Comparison of ENCODE assay signal across 16 cellular contexts in genomic region chr14:98168196-98168985, GRCh38.
DNase-seq lines count a peak whose midpoint lies in the region; ATAC-seq and TF ChIP-seq lines count a peak whose summit lies in the region.
"Had no signal": no experiment of that assay in that cellular context is flagged by ENCODE, and none has a peak within 500 bp of the region (broad histone marks: within the 10 kb centered on the region; RNA-seq: fewer than 3 reads in every experiment).

No MANE protein-coding gene starts in this region.

- no peak overlapping the region; the same call in 1 of the 2 replicates for H3K9ac ChIP-seq in MM.1S (ENCODE audit: low read length)
- H3K9ac ChIP-seq: neural progenitor cell had no signal

- H4K20me1 ChIP-seq in MM.1S (ENCODE audit: insufficient read depth, low read length) = no peaks in the 10 kb centered on the region

- DNase-seq in activated naive CD4-positive, alpha-beta T cell treated with anti-CD3 and anti-CD28 coated beads for 36 hours = peak; percentile 58
- no peak for DNase-seq in activated naive CD4-positive, alpha-beta T cell (lab: John Stamatoyannopoulos, UW)
- DNase-seq in MM.1S = no peak
- no peak for DNase-seq in activated naive CD4-positive, alpha-beta T cell treated with anti-CD3 and anti-CD28 coated beads, Interleukin-2, amount 50 U/mL, for 72 hours (ENCODE audit: low spot score in 2 of 2)
- DNase-seq in DMS53 (lab: John Stamatoyannopoulos, UW) = no peak
- DNase-seq: central memory CD4-positive, alpha-beta T cell; foreskin keratinocyte; left lung had no signal

- H3K9me2 ChIP-seq in MM.1S (replicated peaks; ENCODE audit: insufficient read depth, low read length) = no peaks in the 10 kb centered on the region

- TF ChIP-seq CTCF in MM.1S (IDR thresholded peaks at IDR 0.05; ENCODE audit: low read length) = no peak

- H2AFZ ChIP-seq in MM.1S (ENCODE audit: low read length) = no peak overlapping the region
- H2AFZ ChIP-seq: neural progenitor cell had no signal

- no peak overlapping the region; the same call in 1 of the 2 replicates for H3K4me2 ChIP-seq in MM.1S (ENCODE audit: low read depth, low read length)
- H3K4me2 ChIP-seq: neural progenitor cell had no signal

- H3K27me3 Mint-ChIP-seq in activated naive CD4-positive, alpha-beta T cell treated with anti-CD3 and anti-CD28 coated beads for 36 hours (ENCODE audit: low read depth) = no peaks in the 10 kb centered on the region
- H3K27me3 Mint-ChIP-seq: stimulated activated memory B cell treated with anti-CD40 and anti-IgM and Interleukin-4, amounts not matched to agents 10 μg/mL and 1 μg/mL and 100 μg/mL, for 72 hours had no signal

- H3K4me3 ChIP-seq in MM.1S (ENCODE audit: low read length) (no peak overlapping the region), thymus (ENCODE audit: low read length) (peak overlapping the region; percentile 15)
- H3K4me3 ChIP-seq: left lung, neural progenitor cell, tibial nerve had no signal

- peak overlapping the region; percentile 41 for H3K4me3 Mint-ChIP-seq in activated naive CD4-positive, alpha-beta T cell treated with anti-CD3 and anti-CD28 coated beads for 36 hours
- H3K4me3 Mint-ChIP-seq: mesothelial cell of epicardium; neural progenitor cell; stimulated activated memory B cell treated with anti-CD40 and anti-IgM and Interleukin-4, amounts not matched to agents 10 μg/mL and 1 μg/mL and 100 μg/mL, for 72 hours had no signal

- H3K27ac Mint-ChIP-seq in activated naive CD4-positive, alpha-beta T cell treated with anti-CD3 and anti-CD28 coated beads for 36 hours = peak overlapping the region; percentile 98
- H3K27ac Mint-ChIP-seq in activated naive CD4-positive, alpha-beta T cell treated with anti-CD3 and anti-CD28 coated beads, Interleukin-2, amount 50 U/mL, for 72 hours = peak overlapping the region; percentile 99 to 100
- H3K27ac Mint-ChIP-seq: mesothelial cell of epicardium; neural progenitor cell; stimulated activated memory B cell treated with anti-CD40 and anti-IgM and Interleukin-4, amounts not matched to agents 10 μg/mL and 1 μg/mL and 100 μg/mL, for 72 hours had no signal

- H3K27me3 ChIP-seq in MM.1S (replicated peaks; ENCODE audit: insufficient read depth, low read length) (no peaks in the 10 kb centered on the region), thymus (ENCODE audit: control insufficient read depth, insufficient read depth) (no peaks in the 10 kb centered on the region)
- H3K27me3 ChIP-seq: foreskin keratinocyte, neural progenitor cell, tibial nerve had no signal

- peaks cover 8% of the 10 kb centered on the region for H3K9me3 Mint-ChIP-seq in activated naive CD4-positive, alpha-beta T cell treated with anti-CD3 and anti-CD28 coated beads for 36 hours
- peaks cover 4 to 9% of the 10 kb centered on the region in 2 donors for H3K9me3 Mint-ChIP-seq in activated naive CD4-positive, alpha-beta T cell treated with anti-CD3 and anti-CD28 coated beads, Interleukin-2, amount 50 U/mL, for 72 hours
- H3K9me3 Mint-ChIP-seq: immature natural killer cell, mesothelial cell of epicardium had no signal

- CTCF ChIA-PET in activated naive CD4-positive, alpha-beta T cell treated with anti-CD3 and anti-CD28 coated beads for 36 hours (lab: Charles Lee) = interaction anchor here (1.1 to 5.8 kb wide), 7 partner anchors 10 to 190 kb away, joined by 3 to 57 read pairs (median 6); no protein-coding TSS in a partner anchor

- intact Hi-C loops in activated naive CD4-positive, alpha-beta T cell treated with anti-CD3 and anti-CD28 coated beads for 36 hours (cut with micrococcal nuclease) = loop anchor here (2.0 kb wide), 2 partner anchors 174 to 190 kb away; no protein-coding TSS in a partner anchor

- peaks cover 16% of the 10 kb centered on the region for H3K36me3 Mint-ChIP-seq in activated naive CD4-positive, alpha-beta T cell treated with anti-CD3 and anti-CD28 coated beads for 36 hours (ENCODE audit: low read depth)
- peaks cover 26 to 51% of the 10 kb centered on the region in 2 donors for H3K36me3 Mint-ChIP-seq in activated naive CD4-positive, alpha-beta T cell treated with anti-CD3 and anti-CD28 coated beads, Interleukin-2, amount 50 U/mL, for 72 hours
- H3K36me3 Mint-ChIP-seq: mesothelial cell of epicardium; neural progenitor cell; stimulated activated memory B cell treated with anti-CD40 and anti-IgM and Interleukin-4, amounts not matched to agents 10 μg/mL and 1 μg/mL and 100 μg/mL, for 72 hours had no signal

- H3F3A ChIP-seq in MM.1S (ENCODE audit: insufficient read depth, low read length) = peaks cover 22% of the 10 kb centered on the region

- WGBS in thymus = 25% methylated on average over 6 of the region's 6 CpGs

- no peaks in the 10 kb centered on the region for H3K36me3 ChIP-seq in MM.1S (replicated peaks; ENCODE audit: insufficient read depth, low read length)
- no peaks in the 10 kb centered on the region for H3K36me3 ChIP-seq in thymus (ENCODE audit: control insufficient read depth, insufficient read depth)
- H3K36me3 ChIP-seq: left lung, neural progenitor cell, tibial nerve had no signal

- H3K9me3 ChIP-seq in MM.1S (replicated peaks; ENCODE audit: insufficient read depth, low read length) (no peaks in the 10 kb centered on the region), thymus (ENCODE audit: control insufficient read depth) (no peaks in the 10 kb centered on the region)
- H3K9me3 ChIP-seq: left lung had no signal

- ATAC-seq in activated naive CD4-positive, alpha-beta T cell treated with anti-CD3 and anti-CD28 coated beads, Interleukin-2, amount 50 U/mL, for 72 hours = peak; percentile 56 to 60
- ATAC-seq in GM19395 (IDR thresholded peaks at IDR 0.05; ENCODE audit: unreplicated experiment) = no peak
- ATAC-seq: foreskin keratinocyte; HCT116; left lung; stimulated activated memory B cell treated with anti-CD40 and anti-IgM and Interleukin-4, amounts not matched to agents 10 μg/mL and 1 μg/mL and 100 μg/mL, for 72 hours had no signal

- H3K27ac ChIP-seq in MM.1S (ENCODE audit: low read length) (peak overlapping the region; percentile 75; the same call in 1 of the 2 replicates), thymus (ENCODE audit: low read depth) (peak overlapping the region; percentile 57)
- H3K27ac ChIP-seq: foreskin keratinocyte, left lung, neural progenitor cell, tibial nerve had no signal

- H3K4me1 ChIP-seq in MM.1S (ENCODE audit: low read length) = peaks cover 57% of the 10 kb centered on the region
- peaks cover 77% of the 10 kb centered on the region for H3K4me1 ChIP-seq in thymus (ENCODE audit: control insufficient read depth, insufficient read depth, low read length)
- H3K4me1 ChIP-seq: foreskin keratinocyte, left lung, tibial nerve had no signal

- H3K4me1 Mint-ChIP-seq in activated naive CD4-positive, alpha-beta T cell treated with anti-CD3 and anti-CD28 coated beads for 36 hours (ENCODE audit: low read depth) = peaks cover 95% of the 10 kb centered on the region
- H3K4me1 Mint-ChIP-seq: mesothelial cell of epicardium; stimulated activated memory B cell treated with anti-CD40 and anti-IgM and Interleukin-4, amounts not matched to agents 10 μg/mL and 1 μg/mL and 100 μg/mL, for 72 hours had no signal

- no peaks in the 10 kb centered on the region for H3K79me2 ChIP-seq in MM.1S (ENCODE audit: low read length)
